ENCODE assay signal across 19 cellular contexts in the genomic region with DNA sequence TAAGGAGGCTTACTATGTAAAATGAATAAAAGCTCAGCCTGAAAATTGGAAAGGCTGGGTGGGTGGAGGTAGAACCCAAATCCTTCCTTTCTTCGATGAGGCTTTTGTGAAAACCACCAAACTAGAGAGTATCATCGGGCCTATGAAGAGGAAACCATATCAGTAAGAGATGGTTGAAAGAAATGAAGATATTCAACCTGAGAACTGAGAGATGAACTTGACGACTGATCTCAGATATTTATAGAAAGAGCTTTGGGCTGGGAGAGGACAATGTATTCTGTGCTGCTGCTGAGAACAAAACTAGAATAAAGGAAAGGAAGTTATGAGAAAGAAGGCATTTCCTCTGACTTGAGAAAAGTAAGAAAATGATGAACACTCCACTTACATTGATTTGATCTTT.
A peak's percentile ranks its signal among the peaks of the same experiment; 100 is the strongest.
DNase-seq lines count a peak whose midpoint lies in the region; ATAC-seq lines count a peak whose summit lies in the region.
"Had no signal": no experiment of that assay in that cellular context is flagged by ENCODE, and none has a peak within 500 bp of the region (broad histone marks: within the 10 kb centered on the region; RNA-seq: fewer than 3 reads in every experiment).

No MANE protein-coding gene starts in this region.

- H3K27me3 Mint-ChIP-seq in CD4-positive, alpha-beta memory T cell: no peaks in the 10 kb centered on the region
- H3K27me3 Mint-ChIP-seq: CD4-positive, alpha-beta T cell had no signal

- H3K36me3 ChIP-seq in CD4-positive, alpha-beta memory T cell (ENCODE audit: insufficient read depth, low read length): no peaks in the 10 kb centered on the region
- H3K36me3 ChIP-seq: MG63, Peyer's patch had no signal

- H3K4me1 ChIP-seq in CD4-positive, alpha-beta memory T cell (ENCODE audit: insufficient read depth, low read length): no peaks in the 10 kb centered on the region
- H3K4me1 ChIP-seq: Peyer's patch had no signal

- H3K36me3 Mint-ChIP-seq in CD4-positive, alpha-beta memory T cell: no peaks in the 10 kb centered on the region

- CTCF ChIA-PET in CD4-positive, alpha-beta memory T cell (lab: Charles Lee; ENCODE audit: partially characterized antibody): no interaction called here

- H3K4me1 Mint-ChIP-seq in CD4-positive, alpha-beta memory T cell: no peaks in the 10 kb centered on the region

- POLR2A ChIA-PET in CD4-positive, alpha-beta memory T cell (lab: Charles Lee; ENCODE audit: partially characterized antibody): no interaction called here

- peak; percentile 54 for ATAC-seq in GM18499 (IDR thresholded peaks at IDR 0.05; ENCODE audit: insufficient read depth, unreplicated experiment)
- peak; percentile 85 for ATAC-seq in GM21576 (IDR thresholded peaks at IDR 0.05; ENCODE audit: unreplicated experiment)
- ATAC-seq in HG03565 (IDR thresholded peaks at IDR 0.05; ENCODE audit: unreplicated experiment): peak; percentile 64
- ATAC-seq in HG03571 (IDR thresholded peaks at IDR 0.05; ENCODE audit: unreplicated experiment): no peak
- ATAC-seq: SK-N-SH treated with all-trans-retinoic acid at 6 μM for 48 hours had no signal

- intact Hi-C loops in CD4-positive, alpha-beta memory T cell (cut with micrococcal nuclease): no loop called here

- H3K27ac Mint-ChIP-seq in CD4-positive, alpha-beta memory T cell: no peak overlapping the region
- H3K27ac Mint-ChIP-seq: CD4-positive, alpha-beta T cell had no signal

- H3K9me3 ChIP-seq in CD4-positive, alpha-beta memory T cell (ENCODE audit: control insufficient read depth in 1 of 2, low read length in 2 of 2): no peaks in the 10 kb centered on the region
- H3K9me3 ChIP-seq: MG63, Peyer's patch had no signal

- DNase-seq in CD4-positive, alpha-beta memory T cell: no peak
- no peak for DNase-seq in SHP77 treated with DMSO at 0.1 percent for 48 hours (lab: John Stamatoyannopoulos, UW)
- no peak for DNase-seq in RPMI8226
- DNase-seq: CD4-positive, alpha-beta T cell; H7; IMR-90; Karpas-422; MG63; NCI-H1105; NCI-H1694; NCI-H226; NCI-H524 treated with DMSO at 0.1 percent for 48 hours; Peyer's patch; Right ventricle myocardium superior had no signal

- peaks cover 0 to 2% (median 0%) of the 10 kb centered on the region in 8 donors for H3K9me3 Mint-ChIP-seq in CD4-positive, alpha-beta memory T cell

- no peaks in the 10 kb centered on the region for H3K27me3 ChIP-seq in CD4-positive, alpha-beta memory T cell (ENCODE audit: insufficient read depth, low read length)
- H3K27me3 ChIP-seq: MG63, Peyer's patch had no signal

- H3K4me3 ChIP-seq in CD4-positive, alpha-beta memory T cell (ENCODE audit: low read length in 2 of 2): no peak overlapping the region
- H3K4me3 ChIP-seq: MG63, Peyer's patch had no signal

- H3K4me3 Mint-ChIP-seq in CD4-positive, alpha-beta memory T cell: no peak overlapping the region
- H3K4me3 Mint-ChIP-seq: CD4-positive, alpha-beta T cell had no signal

- H3K27ac ChIP-seq in CD4-positive, alpha-beta memory T cell (ENCODE audit: low read depth, low read length): no peak overlapping the region
- H3K27ac ChIP-seq: Peyer's patch had no signal
